1 cellular context compared by ENCODE assay signal in the genomic region with DNA sequence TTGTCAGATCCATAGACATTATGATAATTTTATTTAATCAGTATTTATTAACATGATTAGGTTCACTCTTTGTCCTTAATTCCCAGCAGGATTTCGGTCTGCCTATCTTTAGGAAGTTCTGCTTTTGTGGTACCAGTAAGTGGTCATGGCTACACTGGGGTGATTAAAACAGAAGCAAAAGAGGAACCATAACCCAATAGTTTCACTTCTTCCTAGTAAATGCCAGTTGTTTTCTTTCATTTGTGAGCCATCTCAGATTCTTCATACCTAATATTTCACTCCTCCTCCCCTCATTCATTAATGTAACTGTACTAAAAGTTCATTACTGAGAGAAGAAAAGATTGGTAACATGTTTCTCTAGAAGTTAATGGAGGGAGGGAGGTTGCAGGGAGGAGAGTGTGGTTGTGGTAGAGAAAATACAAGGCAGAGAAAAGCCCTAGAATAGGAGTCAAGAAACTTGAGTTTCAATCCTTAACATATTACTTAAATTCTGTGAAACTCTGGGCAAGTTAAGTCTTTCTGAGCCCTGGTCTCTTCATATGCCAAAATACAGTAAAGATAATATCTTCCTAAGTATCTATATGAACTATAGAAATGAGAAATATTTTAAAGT.
TF ChIP-seq lines count a peak whose summit lies in the region.

No MANE protein-coding gene starts in this region.

TF ChIP-seq in GM12878, 131 proteins besides CTCF, POLR2A, EP300 and RAD21 (continued from another document):
- no peak for TF ChIP-seq MYC (IDR thresholded peaks at IDR 0.05; ENCODE audit: insufficient read depth, insufficient read length, insufficient replicate concordance, low read length, severe bottlenecking)
- TF ChIP-seq MXI1 (IDR thresholded peaks at IDR 0.05; ENCODE audit: low read depth, low read length): peak; percentile 57; the same call in 1 of the 2 replicates
- TF ChIP-seq EED (IDR thresholded peaks at IDR 0.05; ENCODE audit: low read depth): peak; percentile 90
- TF ChIP-seq, protein P1, sequence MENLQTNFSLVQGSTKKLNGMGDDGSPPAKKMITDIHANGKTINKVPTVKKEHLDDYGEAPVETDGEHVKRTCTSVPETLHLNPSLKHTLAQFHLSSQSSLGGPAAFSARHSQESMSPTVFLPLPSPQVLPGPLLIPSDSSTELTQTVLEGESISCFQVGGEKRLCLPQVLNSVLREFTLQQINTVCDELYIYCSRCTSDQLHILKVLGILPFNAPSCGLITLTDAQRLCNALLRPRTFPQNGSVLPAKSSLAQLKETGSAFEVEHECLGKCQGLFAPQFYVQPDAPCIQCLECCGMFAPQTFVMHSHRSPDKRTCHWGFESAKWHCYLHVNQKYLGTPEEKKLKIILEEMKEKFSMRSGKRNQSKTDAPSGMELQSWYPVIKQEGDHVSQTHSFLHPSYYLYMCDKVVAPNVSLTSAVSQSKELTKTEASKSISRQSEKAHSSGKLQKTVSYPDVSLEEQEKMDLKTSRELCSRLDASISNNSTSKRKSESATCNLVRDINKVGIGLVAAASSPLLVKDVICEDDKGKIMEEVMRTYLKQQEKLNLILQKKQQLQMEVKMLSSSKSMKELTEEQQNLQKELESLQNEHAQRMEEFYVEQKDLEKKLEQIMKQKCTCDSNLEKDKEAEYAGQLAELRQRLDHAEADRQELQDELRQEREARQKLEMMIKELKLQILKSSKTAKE (IDR thresholded peaks at IDR 0.05; ENCODE audit: low read depth, poor library complexity, severe bottlenecking): peak; percentile 66
- TF ChIP-seq RUNX3 (IDR thresholded peaks at IDR 0.05; ENCODE audit: low read length): peak; percentile 87
- TF ChIP-seq, protein P2, sequence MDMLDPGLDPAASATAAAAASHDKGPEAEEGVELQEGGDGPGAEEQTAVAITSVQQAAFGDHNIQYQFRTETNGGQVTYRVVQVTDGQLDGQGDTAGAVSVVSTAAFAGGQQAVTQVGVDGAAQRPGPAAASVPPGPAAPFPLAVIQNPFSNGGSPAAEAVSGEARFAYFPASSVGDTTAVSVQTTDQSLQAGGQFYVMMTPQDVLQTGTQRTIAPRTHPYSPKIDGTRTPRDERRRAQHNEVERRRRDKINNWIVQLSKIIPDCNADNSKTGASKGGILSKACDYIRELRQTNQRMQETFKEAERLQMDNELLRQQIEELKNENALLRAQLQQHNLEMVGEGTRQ (IDR thresholded peaks at IDR 0.05; ENCODE audit: borderline replicate concordance, low read depth, low read length): no peak
- TF ChIP-seq MTA2 (IDR thresholded peaks at IDR 0.05; ENCODE audit: low read depth): peak; percentile 97
- TF ChIP-seq ZNF24 (IDR thresholded peaks at IDR 0.05): peak; percentile 75; the same call in 1 of the 2 replicates
- TF ChIP-seq, protein P3, sequence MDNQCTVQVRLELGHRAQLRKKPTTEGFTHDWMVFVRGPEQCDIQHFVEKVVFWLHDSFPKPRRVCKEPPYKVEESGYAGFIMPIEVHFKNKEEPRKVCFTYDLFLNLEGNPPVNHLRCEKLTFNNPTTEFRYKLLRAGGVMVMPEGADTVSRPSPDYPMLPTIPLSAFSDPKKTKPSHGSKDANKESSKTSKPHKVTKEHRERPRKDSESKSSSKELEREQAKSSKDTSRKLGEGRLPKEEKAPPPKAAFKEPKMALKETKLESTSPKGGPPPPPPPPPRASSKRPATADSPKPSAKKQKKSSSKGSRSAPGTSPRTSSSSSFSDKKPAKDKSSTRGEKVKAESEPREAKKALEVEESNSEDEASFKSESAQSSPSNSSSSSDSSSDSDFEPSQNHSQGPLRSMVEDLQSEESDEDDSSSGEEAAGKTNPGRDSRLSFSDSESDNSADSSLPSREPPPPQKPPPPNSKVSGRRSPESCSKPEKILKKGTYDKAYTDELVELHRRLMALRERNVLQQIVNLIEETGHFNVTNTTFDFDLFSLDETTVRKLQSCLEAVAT (IDR thresholded peaks at IDR 0.05): peak; percentile 38; the same call in 1 of the 2 replicates
- peak; percentile 30; the same call in 1 of the 2 replicates for TF ChIP-seq FOXM1 (IDR thresholded peaks at IDR 0.05; ENCODE audit: low read depth, low read length)
- peak; percentile 55 for TF ChIP-seq MEF2B (IDR thresholded peaks at IDR 0.05; ENCODE audit: partially characterized antibody, poor library complexity, severe bottlenecking)
- TF ChIP-seq BCL11A (IDR thresholded peaks at IDR 0.05; ENCODE audit: low read depth, low read length): peak; percentile 87
- TF ChIP-seq STAT3 (IDR thresholded peaks at IDR 0.05; ENCODE audit: low read depth, low read length): peak; percentile 58; the same call in 1 of the 2 replicates
- peak; percentile 90 for TF ChIP-seq SPI1 (IDR thresholded peaks at IDR 0.05; ENCODE audit: borderline replicate concordance, insufficient read depth, low read depth, low read length)
- peak; percentile 69; the same call in 1 of the 2 replicates for TF ChIP-seq BMI1 (IDR thresholded peaks at IDR 0.05; ENCODE audit: borderline replicate concordance)
- peak; percentile 78; the same call in 1 of the 2 replicates for TF ChIP-seq NBN (IDR thresholded peaks at IDR 0.05)
- no peak for TF ChIP-seq CBX3 (IDR thresholded peaks at IDR 0.05; ENCODE audit: borderline replicate concordance, low read depth)
- TF ChIP-seq, protein P4, sequence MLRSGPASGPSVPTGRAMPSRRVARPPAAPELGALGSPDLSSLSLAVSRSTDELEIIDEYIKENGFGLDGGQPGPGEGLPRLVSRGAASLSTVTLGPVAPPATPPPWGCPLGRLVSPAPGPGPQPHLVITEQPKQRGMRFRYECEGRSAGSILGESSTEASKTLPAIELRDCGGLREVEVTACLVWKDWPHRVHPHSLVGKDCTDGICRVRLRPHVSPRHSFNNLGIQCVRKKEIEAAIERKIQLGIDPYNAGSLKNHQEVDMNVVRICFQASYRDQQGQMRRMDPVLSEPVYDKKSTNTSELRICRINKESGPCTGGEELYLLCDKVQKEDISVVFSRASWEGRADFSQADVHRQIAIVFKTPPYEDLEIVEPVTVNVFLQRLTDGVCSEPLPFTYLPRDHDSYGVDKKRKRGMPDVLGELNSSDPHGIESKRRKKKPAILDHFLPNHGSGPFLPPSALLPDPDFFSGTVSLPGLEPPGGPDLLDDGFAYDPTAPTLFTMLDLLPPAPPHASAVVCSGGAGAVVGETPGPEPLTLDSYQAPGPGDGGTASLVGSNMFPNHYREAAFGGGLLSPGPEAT (IDR thresholded peaks at IDR 0.05; ENCODE audit: low read depth): peak; percentile 98
- peak; percentile 46; the same call in 1 of the 2 replicates for TF ChIP-seq ATF7 (IDR thresholded peaks at IDR 0.05; ENCODE audit: low read depth)
- peak; percentile 62; the same call in 1 of the 2 replicates for TF ChIP-seq MTA3 (IDR thresholded peaks at IDR 0.05; ENCODE audit: borderline replicate concordance, low read length)
- TF ChIP-seq DPF2 (IDR thresholded peaks at IDR 0.05): peak; percentile 96
- peak; percentile 76; the same call in 1 of the 2 replicates for TF ChIP-seq IRF4 (IDR thresholded peaks at IDR 0.05; ENCODE audit: low read depth, low read length)
- peak; percentile 85; the same call in 1 of the 2 replicates for TF ChIP-seq GATAD2B (conservative IDR thresholded peaks at IDR 0.05; ENCODE audit: low read depth)
- 0 out of 2 replicates have a peak, but pooled peaks have one; percentile 31 for TF ChIP-seq PAX5 (IDR thresholded peaks at IDR 0.05; ENCODE audit: borderline replicate concordance, low read depth, low read length)
- TF ChIP-seq ZNF217 (IDR thresholded peaks at IDR 0.05): peak; percentile 75
